In genomic region chr17:79796570-79797491, GRCh38 we compare ENCODE assay signal across 8 cellular contexts. TPM values are rescaled to one million over a fixed set of nuclear protein-coding genes. Genes with fewer than 3 reads are reported as not detected.
A peak's percentile ranks its signal among the peaks of the same experiment; 100 is the strongest.
DNase-seq lines count a peak whose midpoint lies in the region; ATAC-seq and TF ChIP-seq lines count a peak whose summit lies in the region.

TSS of gene CBX8 (minus strand) at chr17:79797077. CDS start at chr17:79796998, 79 bp downstream.

- ATAC-seq in GM21529 (IDR thresholded peaks at IDR 0.05; ENCODE audit: unreplicated experiment), result peak; percentile 82

- TF ChIP-seq POLR2A in erythroblast (IDR thresholded peaks at IDR 0.05; ENCODE audit: low read length), result peak; percentile 35

- peaks cover 2% of the 10 kb centered on the region for H3K36me3 Mint-ChIP-seq in IgD-negative memory B cell

- H3K4me1 Mint-ChIP-seq in IgD-negative memory B cell, result peaks cover 8 to 15% (median 9%) of the 10 kb centered on the region in 3 donors

- peak; percentile 98 for DNase-seq in DMS 273 treated with DMSO at 0.1 percent for 48 hours (lab: John Stamatoyannopoulos, UW)
- DNase-seq in OCI-M1 (lab: John Stamatoyannopoulos, UW), result peak; percentile 99
- DNase-seq in activated T-cell treated with anti-CD3 and anti-CD28 coated beads for 48 hours (ENCODE audit: low read depth), result peak; percentile 99
- DNase-seq in erythroblast (lab: John Stamatoyannopoulos, UW), result peak; percentile 99
- DNase-seq in mucosa of gallbladder (ENCODE audit: low spot score), result peak; percentile 100
- peak; percentile 99 for DNase-seq in stimulated activated CD8-positive, alpha-beta memory T cell treated with anti-CD3 and anti-CD28 coated beads, Interleukin-4, amount 100 ng/mL, for 24 hours (ENCODE audit: low read depth)

- peaks cover 27% of the 10 kb centered on the region for H3K27me3 Mint-ChIP-seq in IgD-negative memory B cell

- H3K4me3 Mint-ChIP-seq in IgD-negative memory B cell, result peak within 1 kb of the TSS; percentile 89 to 97 (median 94)

- peak within 1 kb of the TSS; percentile 88 to 97 (median 95) for H3K27ac Mint-ChIP-seq in IgD-negative memory B cell

- H3K9me3 Mint-ChIP-seq in IgD-negative memory B cell, result peaks cover 0 to 5% (median 0%) of the 10 kb centered on the region in 3 donors

RNA-seq across cellular contexts. Expression of gene CBX8, which starts in this region (rescaled TPM):
- polyA plus RNA-seq in IgD-negative memory B cell, result 3.2 TPM
- 9.7 TPM for total RNA-seq in mucosa of gallbladder

Comparison
In these comparisons a context has a peak if more than half of its experiments do, and no peak if none do; other contexts are left out.
1. Peak in every context shown above with its lines: DNase-seq and ATAC-seq.